ENCODE assay signal across 20 cellular contexts in genomic region chr2:101909760-101910159, GRCh38.
"Had no signal": no experiment of that assay in that cellular context is flagged by ENCODE, and none has a peak within 500 bp of the region (broad histone marks: within the 10 kb centered on the region; RNA-seq: fewer than 3 reads in every experiment).

No MANE protein-coding gene starts in this region.

- ATAC-seq: heart left ventricle; left ventricle myocardium superior; right cardiac atrium; stimulated activated effector memory CD8-positive, alpha-beta T cell treated with anti-CD3 and anti-CD28 coated beads, Interleukin-12 subunit alpha, Interleukin-12 subunit beta, amount 100 ng/mL, for 72 hours; stimulated activated naive CD8-positive, alpha-beta T cell treated with anti-CD3 and anti-CD28 coated beads, Interleukin-15, amount 100 ng/mL, for 72 hours had no signal

- H3K79me2 ChIP-seq: parathyroid adenoma had no signal

- H3K36me3 ChIP-seq: heart left ventricle, tibial artery had no signal

- DNase-seq: activated CD4-positive, alpha-beta memory T cell treated with anti-CD3 and anti-CD28 coated beads for 36 hours; activated CD4-positive, alpha-beta T cell treated with anti-CD3 and anti-CD28 coated beads for 4 hours; activated CD4-positive, CD25-positive, alpha-beta regulatory T cell; activated naive CD4-positive, alpha-beta T cell treated with Interleukin-2 at 50 U/mL for 16 hours; activated naive CD8-positive, alpha-beta T cell treated with anti-CD3 and anti-CD28 coated beads for 36 hours; activated T-cell treated with anti-CD3 and anti-CD28 coated beads, Interleukin-2, amount 50 U/mL, for 48 hours; central memory CD4-positive, alpha-beta T cell; heart left ventricle; left ventricle myocardium superior; mammary epithelial cell; right cardiac atrium; stimulated activated CD4-positive, alpha-beta T cell treated with anti-CD3 and anti-CD28 coated beads, Interleukin-1b, Interleukin-23, amount 100 ng/mL, for 48 hours; stimulated activated naive CD8-positive, alpha-beta T cell treated with anti-CD3 and anti-CD28 coated beads, Interleukin-15, amount 100 ng/mL, for 72 hours; tibial artery had no signal

- H3K27me3 ChIP-seq: heart left ventricle, tibial artery had no signal

- H3K27ac ChIP-seq: coronary artery, epithelial cell of prostate, heart left ventricle, parathyroid adenoma, tibial artery had no signal

- H3K4me3 ChIP-seq: coronary artery, heart left ventricle, tibial artery had no signal

- FAIRE-seq: astrocyte, islet of Langerhans had no signal

- H2AFZ ChIP-seq: parathyroid adenoma had no signal

- H3K4me1 ChIP-seq: parathyroid adenoma, tibial artery had no signal

- H3K9ac ChIP-seq: parathyroid adenoma had no signal
